19 cellular contexts compared by ENCODE assay signal in genomic region chr10:71001470-71001869, GRCh38.
A peak's percentile ranks its signal among the peaks of the same experiment; 100 is the strongest.
DNase-seq lines count a peak whose midpoint lies in the region; ATAC-seq, FAIRE-seq and TF ChIP-seq lines count a peak whose summit lies in the region.
"Had no signal": no experiment of that assay in that cellular context is flagged by ENCODE, and none has a peak within 500 bp of the region (broad histone marks: within the 10 kb centered on the region; RNA-seq: fewer than 3 reads in every experiment).

No MANE protein-coding gene starts in this region.

- peaks cover 13% of the 10 kb centered on the region for H3K9me2 ChIP-seq in GM23338 (ENCODE audit: insufficient read depth)

- no peak overlapping the region for H2AFZ ChIP-seq in GM23338

- CTCF ChIA-PET in MCF 10A (lab: Yijun Ruan, JAX): interaction anchor here (0.6 to 0.8 kb wide), 2 partner anchors 75 to 79 kb away, joined by 3 read pairs; no protein-coding TSS in a partner anchor
- CTCF ChIA-PET in RWPE1 (lab: Yijun Ruan, JAX): no interaction called here

- no peak overlapping the region for H3K27ac Mint-ChIP-seq in MCF 10A (ENCODE audit: low read depth, unreplicated experiment)
- no peak overlapping the region for H3K27ac Mint-ChIP-seq in progenitor cell of endocrine pancreas
- H3K27ac Mint-ChIP-seq in GM23338: no peak overlapping the region
- H3K27ac Mint-ChIP-seq: B cell; CD4-positive, alpha-beta T cell; H9 had no signal

- no peak overlapping the region for H3K4me3 ChIP-seq in breast epithelium
- no peak overlapping the region for H3K4me3 ChIP-seq in fibroblast of the aortic adventitia (ENCODE audit: low read depth, low read length)
- no peak overlapping the region for H3K4me3 ChIP-seq in GM23338

- FAIRE-seq in urothelium cell line (lab: Jason Lieb, UNC): peak; percentile 82
- FAIRE-seq: GM12891 had no signal

- H3K4me2 ChIP-seq in GM23338: no peak overlapping the region

- no peaks in the 10 kb centered on the region for H3K36me3 ChIP-seq in breast epithelium
- H3K36me3 ChIP-seq in GM23338 (ENCODE audit: insufficient read depth): no peaks in the 10 kb centered on the region

- H3K9me3 Mint-ChIP-seq in MCF 10A (ENCODE audit: unreplicated experiment) (no peaks in the 10 kb centered on the region), progenitor cell of endocrine pancreas (ENCODE audit: low read depth) (no peaks in the 10 kb centered on the region), GM23338 (peaks cover 4% of the 10 kb centered on the region)

- no peak for TF ChIP-seq POLR2A in breast epithelium (IDR thresholded peaks at IDR 0.05)

- ATAC-seq in sciatic nerve: no peak
- ATAC-seq in GM23338: no peak

- H3K4me3 Mint-ChIP-seq in MCF 10A (ENCODE audit: unreplicated experiment): no peak overlapping the region
- H3K4me3 Mint-ChIP-seq in progenitor cell of endocrine pancreas (ENCODE audit: low read depth): no peak overlapping the region
- H3K4me3 Mint-ChIP-seq in GM23338: no peak overlapping the region
- H3K4me3 Mint-ChIP-seq: B cell; CD4-positive, alpha-beta T cell; H9 had no signal

- TF ChIP-seq CTCF in MCF 10A (IDR thresholded peaks at IDR 0.05; ENCODE audit: unreplicated experiment) (no peak), breast epithelium (IDR thresholded peaks at IDR 0.05) (no peak), RWPE1 (conservative IDR thresholded peaks at IDR 0.05; ENCODE audit: low read depth) (no peak), fibroblast of the aortic adventitia (IDR thresholded peaks at IDR 0.05; ENCODE audit: insufficient read depth, low read length) (no peak), progenitor cell of endocrine pancreas (IDR thresholded peaks at IDR 0.05; ENCODE audit: unreplicated experiment) (no peak), GM23338 (conservative IDR thresholded peaks at IDR 0.05; ENCODE audit: low read depth in 2 of 2) (no peak)

- H4K20me1 ChIP-seq in GM23338 (replicated peaks; ENCODE audit: insufficient read depth): no peaks in the 10 kb centered on the region

- no peaks in the 10 kb centered on the region for H3K79me2 ChIP-seq in GM23338 (replicated peaks; ENCODE audit: insufficient read depth)

- H3F3A ChIP-seq in GM23338 (replicated peaks; ENCODE audit: low read depth): no peaks in the 10 kb centered on the region

- intact Hi-C loops in MCF 10A (cut with micrococcal nuclease): no loop called here
- intact Hi-C loops in breast epithelium (cut with DNase I; ENCODE audit: low total_unique reads): no loop called here
- intact Hi-C loops in sciatic nerve (cut with DNase I): no loop called here

- H3K27ac ChIP-seq in breast epithelium (no peak overlapping the region), RWPE1 (no peak overlapping the region), GM23338 (ENCODE audit: low read depth) (no peak overlapping the region)
- H3K27ac ChIP-seq: 22Rv1 had no signal

- peak; percentile 17 for DNase-seq in MCF 10A (ENCODE audit: unreplicated experiment)
- no peak for DNase-seq in breast epithelium (ENCODE audit: low spot score in 2 of 2)
- peak; percentile 41 for DNase-seq in RWPE1 (ENCODE audit: low spot score)
- DNase-seq in fibroblast of the aortic adventitia (ENCODE audit: low read depth): peak; percentile 26
- DNase-seq in urothelium cell line (ENCODE audit: low spot score): peak; percentile 82
- no peak for DNase-seq in progenitor cell of endocrine pancreas (ENCODE audit: low spot score, unreplicated experiment)
- no peak for DNase-seq in sciatic nerve (ENCODE audit: low spot score)
- DNase-seq in GM23338 (ENCODE audit: low spot score): no peak
- DNase-seq: ACHN; C1 segment of cervical spinal cord; Calu3; CD4-positive, alpha-beta T cell; DMS79; GOT3; H9; IMR-90 had no signal

- H3K9me3 ChIP-seq in breast epithelium: no peaks in the 10 kb centered on the region

- BruUV-seq in MCF 10A (replicated peaks; lab: Mats Ljungman, UMichigan): no TSS peak

- H3K4me1 ChIP-seq in breast epithelium: no peaks in the 10 kb centered on the region
- peaks cover 2% of the 10 kb centered on the region; the same call in 1 of the 2 replicates for H3K4me1 ChIP-seq in GM23338 (ENCODE audit: insufficient read depth)

- H3K36me3 Mint-ChIP-seq in MCF 10A (ENCODE audit: insufficient read depth, unreplicated experiment) (no peaks in the 10 kb centered on the region), progenitor cell of endocrine pancreas (ENCODE audit: insufficient read depth) (no peaks in the 10 kb centered on the region), GM23338 (ENCODE audit: low read depth) (no peaks in the 10 kb centered on the region)

- POLR2A ChIA-PET in MCF 10A (lab: Yijun Ruan, JAX): no interaction called here
- POLR2A ChIA-PET in RWPE1 (lab: Yijun Ruan, JAX; ENCODE audit: low non-redundant PET): no interaction called here

- H3K27me3 ChIP-seq in breast epithelium: no peaks in the 10 kb centered on the region
- no peaks in the 10 kb centered on the region for H3K27me3 ChIP-seq in GM23338 (ENCODE audit: insufficient read depth)

- H3K27me3 Mint-ChIP-seq in MCF 10A (ENCODE audit: insufficient read depth, unreplicated experiment): peaks cover 40% of the 10 kb centered on the region
- H3K27me3 Mint-ChIP-seq in progenitor cell of endocrine pancreas: peaks cover 26% of the 10 kb centered on the region
- H3K27me3 Mint-ChIP-seq in GM23338 (ENCODE audit: insufficient read depth, low read depth, poor library complexity): peaks cover 6% of the 10 kb centered on the region

- H3K4me1 Mint-ChIP-seq in MCF 10A (ENCODE audit: insufficient read depth, unreplicated experiment): peaks cover 12% of the 10 kb centered on the region
- H3K4me1 Mint-ChIP-seq in progenitor cell of endocrine pancreas (ENCODE audit: low read depth): no peaks in the 10 kb centered on the region
- peaks cover 3% of the 10 kb centered on the region for H3K4me1 Mint-ChIP-seq in GM23338
- H3K4me1 Mint-ChIP-seq: B cell had no signal

TF ChIP-seq in GM23338, 12 proteins besides CTCF, POLR2A, EP300 and RAD21 (continues in another document):
- no peak for TF ChIP-seq EZH2phosphoT487 (IDR thresholded peaks at IDR 0.05; ENCODE audit: unreplicated experiment)
- no peak for TF ChIP-seq ETS1 (IDR thresholded peaks at IDR 0.05)
- TF ChIP-seq ZNF331 (CRISPR knock-in tag; IDR thresholded peaks at IDR 0.05; ENCODE audit: low read depth): no peak
- no peak for TF ChIP-seq ZNF114 (CRISPR knock-in tag; IDR thresholded peaks at IDR 0.05)
- no peak for TF ChIP-seq REST (IDR thresholded peaks at IDR 0.05; ENCODE audit: unreplicated experiment)
- no peak for TF ChIP-seq EZH2 (IDR thresholded peaks at IDR 0.05; ENCODE audit: low read depth, unreplicated experiment)
- TF ChIP-seq CREB1 (CRISPR knock-in tag; IDR thresholded peaks at IDR 0.05; ENCODE audit: low read depth): no peak
- TF ChIP-seq NANOG (IDR thresholded peaks at IDR 0.05; ENCODE audit: borderline replicate concordance): no peak
- no peak for TF ChIP-seq JUNB (IDR thresholded peaks at IDR 0.05; ENCODE audit: unreplicated experiment)
- TF ChIP-seq POLR2AphosphoS5 (IDR thresholded peaks at IDR 0.05; ENCODE audit: low read depth): no peak

Comparison
In these comparisons a context has a peak if more than half of its experiments do, and no peak if none do; other contexts are left out.
1. DNase-seq: peak in MCF 10A (single experiment), RWPE1 (single experiment), fibroblast of the aortic adventitia (single experiment) and urothelium cell line (single experiment); none in breast epithelium (0 of 2), progenitor cell of endocrine pancreas (single experiment), sciatic nerve (single experiment) and GM23338 (single experiment).